ENCODE assay signal across 2 cellular contexts in the genomic region with DNA sequence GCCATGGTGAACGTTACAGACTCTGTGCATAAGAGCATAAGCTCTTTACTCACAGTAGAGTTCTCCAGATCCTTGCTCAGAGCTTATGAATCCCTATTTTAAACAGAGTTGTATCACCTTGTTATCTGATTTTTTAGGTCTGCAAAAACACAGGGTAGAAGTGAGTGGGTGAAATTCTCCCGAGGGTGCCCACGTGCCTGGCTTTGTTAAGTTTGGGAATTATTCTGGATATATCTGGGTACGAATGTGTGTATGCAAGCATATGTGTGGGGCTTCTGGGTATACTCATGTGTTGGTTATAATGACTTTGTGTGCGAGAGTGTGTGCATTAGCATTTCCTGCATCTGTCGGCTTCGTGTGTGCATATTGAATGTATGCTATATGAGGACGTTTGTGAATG.
TF ChIP-seq lines count a peak whose summit lies in the region.

No MANE protein-coding gene starts in this region.

TF ChIP-seq in SK-N-SH treated with all-trans-retinoic acid at 6 μM for 48 hours, 23 proteins besides CTCF, POLR2A, EP300 and RAD21:
- TF ChIP-seq, protein P1, sequence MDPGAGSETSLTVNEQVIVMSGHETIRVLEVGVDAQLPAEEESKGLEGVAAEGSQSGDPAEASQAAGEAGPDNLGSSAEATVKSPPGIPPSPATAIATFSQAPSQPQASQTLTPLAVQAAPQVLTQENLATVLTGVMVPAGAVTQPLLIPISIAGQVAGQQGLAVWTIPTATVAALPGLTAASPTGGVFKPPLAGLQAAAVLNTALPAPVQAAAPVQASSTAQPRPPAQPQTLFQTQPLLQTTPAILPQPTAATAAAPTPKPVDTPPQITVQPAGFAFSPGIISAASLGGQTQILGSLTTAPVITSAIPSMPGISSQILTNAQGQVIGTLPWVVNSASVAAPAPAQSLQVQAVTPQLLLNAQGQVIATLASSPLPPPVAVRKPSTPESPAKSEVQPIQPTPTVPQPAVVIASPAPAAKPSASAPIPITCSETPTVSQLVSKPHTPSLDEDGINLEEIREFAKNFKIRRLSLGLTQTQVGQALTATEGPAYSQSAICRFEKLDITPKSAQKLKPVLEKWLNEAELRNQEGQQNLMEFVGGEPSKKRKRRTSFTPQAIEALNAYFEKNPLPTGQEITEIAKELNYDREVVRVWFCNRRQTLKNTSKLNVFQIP (CRISPR knock-in tag; IDR thresholded peaks at IDR 0.05; ENCODE audit: borderline replicate concordance, low read depth), result no peak
- TF ChIP-seq PATZ1 (CRISPR knock-in tag; IDR thresholded peaks at IDR 0.05; ENCODE audit: borderline replicate concordance) (no peak), ZNF70 (CRISPR knock-in tag; IDR thresholded peaks at IDR 0.05) (no peak), OSR1 (CRISPR knock-in tag; IDR thresholded peaks at IDR 0.05) (no peak), TCF4 (CRISPR knock-in tag; IDR thresholded peaks at IDR 0.05; ENCODE audit: borderline replicate concordance) (no peak), ZFP3 (CRISPR knock-in tag; IDR thresholded peaks at IDR 0.05) (no peak), ISL1 (CRISPR knock-in tag; IDR thresholded peaks at IDR 0.05) (no peak), CREB5 (CRISPR knock-in tag; IDR thresholded peaks at IDR 0.05; ENCODE audit: low read depth) (no peak), TOX (CRISPR knock-in tag; IDR thresholded peaks at IDR 0.05; ENCODE audit: borderline replicate concordance) (no peak), ZNF565 (CRISPR knock-in tag; conservative IDR thresholded peaks at IDR 0.05; ENCODE audit: low read depth) (no peak), GLIS3 (CRISPR knock-in tag; IDR thresholded peaks at IDR 0.05) (no peak), RARB (CRISPR knock-in tag; IDR thresholded peaks at IDR 0.05) (no peak)

TF ChIP-seq in SK-N-SH, 30 proteins besides CTCF, POLR2A, EP300 and RAD21 (continued from another document):
- TF ChIP-seq ZBTB33 (IDR thresholded peaks at IDR 0.05; ENCODE audit: borderline replicate concordance, low read depth), result no peak
- TF ChIP-seq ELF1 (IDR thresholded peaks at IDR 0.05), result no peak
- TF ChIP-seq, protein P2, sequence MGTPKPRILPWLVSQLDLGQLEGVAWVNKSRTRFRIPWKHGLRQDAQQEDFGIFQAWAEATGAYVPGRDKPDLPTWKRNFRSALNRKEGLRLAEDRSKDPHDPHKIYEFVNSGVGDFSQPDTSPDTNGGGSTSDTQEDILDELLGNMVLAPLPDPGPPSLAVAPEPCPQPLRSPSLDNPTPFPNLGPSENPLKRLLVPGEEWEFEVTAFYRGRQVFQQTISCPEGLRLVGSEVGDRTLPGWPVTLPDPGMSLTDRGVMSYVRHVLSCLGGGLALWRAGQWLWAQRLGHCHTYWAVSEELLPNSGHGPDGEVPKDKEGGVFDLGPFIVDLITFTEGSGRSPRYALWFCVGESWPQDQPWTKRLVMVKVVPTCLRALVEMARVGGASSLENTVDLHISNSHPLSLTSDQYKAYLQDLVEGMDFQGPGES (IDR thresholded peaks at IDR 0.05; ENCODE audit: low read depth, low read length), result no peak
- no peak for TF ChIP-seq MEF2A (IDR thresholded peaks at IDR 0.05; ENCODE audit: borderline replicate concordance, low read depth)
- no peak for TF ChIP-seq RXRA (IDR thresholded peaks at IDR 0.05; ENCODE audit: borderline replicate concordance, low read depth)
- TF ChIP-seq NFIC (IDR thresholded peaks at IDR 0.05; ENCODE audit: borderline replicate concordance), result no peak
- no peak for TF ChIP-seq JUND (IDR thresholded peaks at IDR 0.05)
- TF ChIP-seq FOXM1 (IDR thresholded peaks at IDR 0.05; ENCODE audit: low read depth), result no peak
